Comparison of ENCODE assay signal across 9 cellular contexts in the genomic region with DNA sequence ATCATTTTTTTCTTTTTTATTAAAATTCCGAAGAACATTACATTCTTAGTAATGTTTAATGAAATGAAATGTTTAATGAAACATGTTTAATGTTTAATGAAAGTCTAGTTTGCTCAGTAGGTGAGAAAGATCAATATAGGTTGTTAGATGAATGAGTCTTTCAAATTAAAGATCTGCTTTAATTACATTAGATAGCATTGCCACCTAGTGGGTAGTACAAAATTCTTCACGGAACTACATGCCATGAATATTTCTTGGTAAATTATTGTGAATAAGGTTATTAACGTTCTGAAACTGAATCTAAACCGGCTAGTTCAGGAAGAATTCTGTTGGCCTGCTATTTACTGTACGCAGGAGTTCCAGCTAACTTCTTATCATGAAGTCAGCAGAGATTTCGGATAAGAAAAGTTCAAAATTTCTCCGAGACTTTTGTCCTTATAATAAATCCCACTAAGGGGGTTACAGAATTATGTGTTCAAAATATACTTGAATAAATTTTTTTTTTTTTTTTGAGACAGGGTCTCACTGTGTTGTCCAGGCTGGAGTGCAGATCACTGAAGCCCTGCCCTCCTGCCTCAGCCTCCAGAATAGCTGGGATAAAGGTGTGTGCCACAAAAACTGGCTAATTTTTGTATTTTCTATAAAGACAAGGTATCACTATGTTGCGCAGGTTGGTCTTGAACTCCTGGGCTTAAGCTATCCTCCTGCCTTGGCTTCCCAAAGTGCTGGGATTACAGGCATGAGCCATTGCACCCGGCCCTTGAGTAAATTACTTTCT. TPM values are rescaled to one million over a fixed set of nuclear protein-coding genes. Genes with fewer than 3 reads are reported as not detected.
DNase-seq lines count a peak whose midpoint lies in the region; ATAC-seq, FAIRE-seq and TF ChIP-seq lines count a peak whose summit lies in the region.
"Had no signal": no experiment of that assay in that cellular context is flagged by ENCODE, and none has a peak within 500 bp of the region (broad histone marks: within the 10 kb centered on the region; RNA-seq: fewer than 3 reads in every experiment).

No MANE protein-coding gene starts in this region.

- H3K36me3 Mint-ChIP-seq in neural crest cell (ENCODE audit: low read depth), result no peaks in the 10 kb centered on the region

- no peaks in the 10 kb centered on the region for H3K27me3 Mint-ChIP-seq in neural crest cell (ENCODE audit: low read depth)

- ATAC-seq in GM21723 (IDR thresholded peaks at IDR 0.05; ENCODE audit: unreplicated experiment), result peak; percentile 72
- no peak for ATAC-seq in HG02981 (IDR thresholded peaks at IDR 0.05; ENCODE audit: unreplicated experiment)

- TF ChIP-seq CTCF in neural crest cell (conservative IDR thresholded peaks at IDR 0.05), result peak; percentile 56

- no peak for FAIRE-seq in urothelium cell line (lab: Jason Lieb, UNC)

- no peak overlapping the region for H3K27ac Mint-ChIP-seq in neural crest cell (ENCODE audit: unreplicated experiment)

- peaks cover 4% of the 10 kb centered on the region for H3K4me1 Mint-ChIP-seq in neural crest cell

- DNase-seq in COR-L47 (lab: John Stamatoyannopoulos, UW) (peak; percentile 49), NCI-H748 (lab: John Stamatoyannopoulos, UW; ENCODE audit: unreplicated experiment) (peak; percentile 59), dedifferentiated amniotic fluid mesenchymal stem cell (ENCODE audit: extremely low spot score) (peak; percentile 49), neural crest cell (ENCODE audit: low read depth, low spot score) (no peak), urothelium cell line (ENCODE audit: low spot score) (no peak)
- DNase-seq in stimulated activated CD4-positive, alpha-beta T cell treated with anti-CD3 and anti-CD28 coated beads, Interleukin-1b, Interleukin-23, amount 100 ng/mL, for 48 hours, result no peak

- no peak overlapping the region for H3K4me3 Mint-ChIP-seq in neural crest cell

- no peaks in the 10 kb centered on the region for H3K9me3 Mint-ChIP-seq in neural crest cell

RNA-seq across cellular contexts. Expression of a gene that starts 7.9 kb away (rescaled TPM):
- 112 and 118 TPM in 2 replicates for total RNA-seq in neural crest cell

RNA-seq across cellular contexts. Expression of a gene that starts 31.8 kb away (rescaled TPM):
- not detected in 2 replicates for total RNA-seq in neural crest cell
- total RNA-seq: mononuclear cell had no signal

RNA-seq across cellular contexts. Expression of a gene that starts 47.9 kb away (rescaled TPM):
- 85.0 and 85.3 TPM in 2 replicates for total RNA-seq in neural crest cell

Comparison
In these comparisons a context has a peak if more than half of its experiments do, and no peak if none do; other contexts are left out.
1. DNase-seq: peak in COR-L47 (single experiment), NCI-H748 (single experiment) and dedifferentiated amniotic fluid mesenchymal stem cell (single experiment); none in neural crest cell (single experiment), urothelium cell line (single experiment) and stimulated activated CD4-positive, alpha-beta T cell treated with anti-CD3 and anti-CD28 coated beads, Interleukin-1b, Interleukin-23, amount 100 ng/mL, for 48 hours (single experiment).